Comparison of ENCODE assay signal across 9 cellular contexts in the genomic region with DNA sequence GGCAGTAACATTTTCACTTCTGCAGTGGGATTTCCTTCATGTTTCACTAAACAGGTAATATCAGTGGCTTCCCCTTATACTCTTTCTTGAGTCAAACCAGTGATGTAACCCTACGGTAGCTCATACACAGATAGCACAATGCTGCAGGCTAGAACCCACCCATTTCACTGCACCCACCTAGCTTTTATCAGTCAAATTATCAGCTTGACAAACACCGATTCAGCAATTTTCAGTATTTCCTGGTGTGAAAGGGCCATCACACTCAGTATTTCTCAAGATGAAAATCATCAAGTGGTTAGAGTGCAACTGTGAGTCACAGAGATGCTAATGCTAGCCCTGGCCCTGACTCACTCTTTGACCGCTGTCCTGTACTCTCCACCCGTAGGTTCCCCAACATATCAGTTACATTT.
DNase-seq lines count a peak whose midpoint lies in the region; ATAC-seq, FAIRE-seq and TF ChIP-seq lines count a peak whose summit lies in the region.
"Had no signal": no experiment of that assay in that cellular context is flagged by ENCODE, and none has a peak within 500 bp of the region (broad histone marks: within the 10 kb centered on the region; RNA-seq: fewer than 3 reads in every experiment).

No MANE protein-coding gene starts in this region.

- H3K4me3 ChIP-seq in CD4-positive, CD25-positive, alpha-beta regulatory T cell (ENCODE audit: low read depth, low read length) = peak overlapping the region; percentile 67
- no peak overlapping the region for H3K4me3 ChIP-seq in HL-60 (replicated peaks; ENCODE audit: insufficient read depth, low read length)
- H3K4me3 ChIP-seq in trophoblast cell (ENCODE audit: low read depth, low read length) = no peak overlapping the region
- H3K4me3 ChIP-seq in lower leg skin (ENCODE audit: low read depth, poor library complexity, severe bottlenecking) = no peak overlapping the region
- H3K4me3 ChIP-seq: heart left ventricle had no signal

- peak overlapping the region; percentile 70 to 94 (median 75) for H3K27ac Mint-ChIP-seq in CD4-positive, CD25-positive, alpha-beta regulatory T cell
- H3K27ac Mint-ChIP-seq in activated naive CD8-positive, alpha-beta T cell = peak overlapping the region; percentile 92

- TF ChIP-seq POLR2A in lower leg skin (IDR thresholded peaks at IDR 0.05) (no peak), GM12892 (IDR thresholded peaks at IDR 0.05; ENCODE audit: low read depth, low read length) (no peak)

- no peaks in the 10 kb centered on the region for H3K79me1 ChIP-seq in trophoblast cell (ENCODE audit: low read length)

- H3K4me1 ChIP-seq in CD4-positive, CD25-positive, alpha-beta regulatory T cell (ENCODE audit: control insufficient read depth, insufficient read depth, low read length, poor library complexity, severe bottlenecking) = peaks cover 37% of the 10 kb centered on the region
- no peaks in the 10 kb centered on the region for H3K4me1 ChIP-seq in trophoblast cell (ENCODE audit: control insufficient read depth in 1 of 2, insufficient read depth in 2 of 2, low read length in 2 of 2)

- H3K9me3 Mint-ChIP-seq in CD4-positive, CD25-positive, alpha-beta regulatory T cell = peaks cover 0 to 1% (median 0%) of the 10 kb centered on the region in 7 donors
- no peaks in the 10 kb centered on the region for H3K9me3 Mint-ChIP-seq in activated naive CD8-positive, alpha-beta T cell (ENCODE audit: low read depth)

- no peak overlapping the region for H3K23ac ChIP-seq in trophoblast cell (ENCODE audit: low read length)

- H3K79me2 ChIP-seq in trophoblast cell (ENCODE audit: control insufficient read depth, insufficient read depth, low read length, poor library complexity) = no peaks in the 10 kb centered on the region

- no peaks in the 10 kb centered on the region for H3K36me3 ChIP-seq in CD4-positive, CD25-positive, alpha-beta regulatory T cell (ENCODE audit: control insufficient read depth, insufficient read depth, low read length)
- H3K36me3 ChIP-seq in trophoblast cell (ENCODE audit: control insufficient read depth in 1 of 2, insufficient read depth in 2 of 2, low read length in 2 of 2) = no peaks in the 10 kb centered on the region
- H3K36me3 ChIP-seq: heart left ventricle had no signal

- no peak overlapping the region for H2BK5ac ChIP-seq in trophoblast cell (ENCODE audit: low read depth, low read length, poor library complexity)

- H3K4me2 ChIP-seq in trophoblast cell (ENCODE audit: low read length) = no peak overlapping the region

- ATAC-seq in CD4-positive, CD25-positive, alpha-beta regulatory T cell (ENCODE audit: low read depth in 2 of 2) = peak; percentile 40 to 60
- ATAC-seq in GM19455 (IDR thresholded peaks at IDR 0.05; ENCODE audit: unreplicated experiment) = peak; percentile 41

- H3K9me3 ChIP-seq in CD4-positive, CD25-positive, alpha-beta regulatory T cell (ENCODE audit: control insufficient read depth in 2 of 2, low read length in 2 of 2) = no peaks in the 10 kb centered on the region
- H3K9me3 ChIP-seq in trophoblast cell (ENCODE audit: insufficient read depth, low read depth, low read length) = no peaks in the 10 kb centered on the region
- H3K9me3 ChIP-seq: heart left ventricle had no signal

- no CpG with 5 or more reads among the region's 4 CpGs for WGBS in trophoblast cell (ENCODE audit: extremely low coverage, insufficient coverage, insufficient read length)
- 73 to 78% methylated on average over 4 of the region's 4 CpGs for WGBS in lower leg skin, 2 donors

- H3K36me3 Mint-ChIP-seq in CD4-positive, CD25-positive, alpha-beta regulatory T cell = no peaks in the 10 kb centered on the region
- no peaks in the 10 kb centered on the region for H3K36me3 Mint-ChIP-seq in activated naive CD8-positive, alpha-beta T cell

- peak overlapping the region; percentile 76 for H3K27ac ChIP-seq in CD4-positive, CD25-positive, alpha-beta regulatory T cell (ENCODE audit: insufficient read depth, low read length, poor library complexity, severe bottlenecking)
- no peak overlapping the region for H3K27ac ChIP-seq in HL-60 (replicated peaks)
- H3K27ac ChIP-seq in trophoblast cell (ENCODE audit: low read depth, low read length) = no peak overlapping the region

- no peak overlapping the region for H3K14ac ChIP-seq in trophoblast cell (ENCODE audit: low read length)

- no peak for TF ChIP-seq CTCF in HL-60 (IDR thresholded peaks at IDR 0.05; ENCODE audit: insufficient read depth, low read length)
- no peak for TF ChIP-seq CTCF in lower leg skin (IDR thresholded peaks at IDR 0.05)

- H3K27me3 ChIP-seq in CD4-positive, CD25-positive, alpha-beta regulatory T cell (ENCODE audit: control insufficient read depth, insufficient read depth, low read length) = no peaks in the 10 kb centered on the region
- H3K27me3 ChIP-seq in HL-60 (ENCODE audit: insufficient read depth, poor library complexity, severe bottlenecking) (no peaks in the 10 kb centered on the region), trophoblast cell (ENCODE audit: insufficient read depth, low read length) (no peaks in the 10 kb centered on the region)
- H3K27me3 ChIP-seq: heart left ventricle had no signal

- no peak overlapping the region for H2AK5ac ChIP-seq in trophoblast cell (ENCODE audit: low read length)

- FAIRE-seq in GM12892 (lab: Jason Lieb, UNC) = no peak

- no peak overlapping the region for H2BK12ac ChIP-seq in trophoblast cell (ENCODE audit: low read length)

- H3K18ac ChIP-seq in trophoblast cell (ENCODE audit: low read length) = no peak overlapping the region

- no peak overlapping the region for H4K91ac ChIP-seq in trophoblast cell (ENCODE audit: low read depth, low read length)

- H3K4ac ChIP-seq in trophoblast cell (ENCODE audit: low read depth, low read length) = no peak overlapping the region

- H3K9ac ChIP-seq in trophoblast cell (ENCODE audit: low read length) = no peak overlapping the region

- peak in 2 of 3 donors; percentile 24 to 57 for DNase-seq in CD4-positive, CD25-positive, alpha-beta regulatory T cell
- DNase-seq in HL-60 (ENCODE audit: low read depth in 1 of 2, low spot score in 1 of 2) (peak; percentile 6 to 37), trophoblast cell (peak; percentile 63 to 81), lower leg skin (ENCODE audit: low spot score in 2 of 2) (no peak), GM12892 (ENCODE audit: insufficient read length) (no peak), NCI-H2029 (lab: John Stamatoyannopoulos, UW) (no peak)
- DNase-seq: heart left ventricle had no signal

- no peak overlapping the region for H2AFZ ChIP-seq in trophoblast cell (ENCODE audit: insufficient read depth, low read length, poor library complexity)

- H2BK120ac ChIP-seq in trophoblast cell (ENCODE audit: insufficient read depth, low read length, poor library complexity) = no peak overlapping the region

- H3K4me1 Mint-ChIP-seq in CD4-positive, CD25-positive, alpha-beta regulatory T cell = peaks cover 23 to 57% (median 46%) of the 10 kb centered on the region in 4 donors
- peaks cover 73% of the 10 kb centered on the region for H3K4me1 Mint-ChIP-seq in activated naive CD8-positive, alpha-beta T cell (ENCODE audit: low read depth)

- peak overlapping the region; percentile 10 to 76 (median 32) for H3K4me3 Mint-ChIP-seq in CD4-positive, CD25-positive, alpha-beta regulatory T cell
- peak overlapping the region; percentile 0 for H3K4me3 Mint-ChIP-seq in activated naive CD8-positive, alpha-beta T cell

- H4K8ac ChIP-seq in trophoblast cell (ENCODE audit: low read depth, low read length) = no peak overlapping the region

- intact Hi-C loops in lower leg skin (cut with DNase I; ENCODE audit: low total_unique reads) = no loop called here

- no peak overlapping the region for H4K12ac ChIP-seq in trophoblast cell (ENCODE audit: low read depth, low read length)

- H3K27me3 Mint-ChIP-seq in CD4-positive, CD25-positive, alpha-beta regulatory T cell = peaks cover 3% of the 10 kb centered on the region
- H3K27me3 Mint-ChIP-seq in activated naive CD8-positive, alpha-beta T cell = no peaks in the 10 kb centered on the region

Comparison
In these comparisons a context has a peak if more than half of its experiments do, and no peak if none do; other contexts are left out.
1. DNase-seq: peak in CD4-positive, CD25-positive, alpha-beta regulatory T cell (2 of 3), HL-60 (2 of 2) and trophoblast cell (2 of 2); none in lower leg skin (0 of 2), GM12892 (single experiment) and NCI-H2029 (single experiment).